1 cellular context compared by ENCODE assay signal in the genomic region with DNA sequence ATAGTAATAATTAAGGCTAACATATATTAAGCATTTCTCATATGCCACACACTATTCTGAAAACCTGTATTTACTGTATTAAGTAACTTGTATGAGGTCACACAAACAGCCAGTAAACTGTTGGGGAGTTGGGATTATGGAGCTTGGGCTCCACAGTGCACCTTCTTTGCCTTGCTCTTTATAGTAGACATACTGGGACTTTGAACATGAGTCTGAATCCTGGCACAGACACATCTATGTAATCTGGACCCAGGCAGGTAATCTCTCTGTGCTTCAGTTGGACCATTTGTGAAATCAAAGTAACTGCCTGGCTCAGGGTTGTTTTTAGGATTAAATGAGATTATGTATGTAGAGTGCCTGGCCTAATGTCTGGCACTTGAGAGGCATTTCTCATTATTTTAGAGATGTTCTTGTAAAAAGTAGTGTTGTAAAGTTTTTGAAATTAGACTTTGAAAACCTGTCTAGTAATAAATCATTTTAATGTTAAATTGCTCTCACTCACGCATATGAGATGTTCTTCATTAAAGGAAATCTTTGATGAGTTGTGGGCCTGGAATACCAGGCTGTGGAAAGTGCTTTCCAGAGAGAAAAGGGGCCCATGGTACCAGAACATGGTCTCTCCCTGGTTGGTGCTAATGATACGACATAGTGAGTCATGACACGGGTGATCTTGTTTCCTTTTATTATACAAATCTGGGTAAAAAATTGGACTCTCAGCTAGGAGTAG.
A peak's percentile ranks its signal among the peaks of the same experiment; 100 is the strongest.
TF ChIP-seq lines count a peak whose summit lies in the region.

No MANE protein-coding gene starts in this region.

TF ChIP-seq in HEK293, 187 proteins besides CTCF, POLR2A, EP300 and RAD21 (continued from another document and continues in another):
- TF ChIP-seq ZNF26 (tag by site-specific recombination; IDR thresholded peaks at IDR 0.05) (no peak), PRDM10 (tag by site-specific recombination; IDR thresholded peaks at IDR 0.05) (peak; percentile 80), PATZ1 (tag by site-specific recombination; IDR thresholded peaks at IDR 0.05) (no peak), ZNF571 (tag by site-specific recombination; IDR thresholded peaks at IDR 0.05) (no peak), REST (tag by site-specific recombination; IDR thresholded peaks at IDR 0.05) (no peak), ZNF394 (tag by site-specific recombination; IDR thresholded peaks at IDR 0.05; ENCODE audit: borderline replicate concordance) (no peak), ZNF585B (tag by site-specific recombination; IDR thresholded peaks at IDR 0.05) (no peak), ZNF473 (tag by site-specific recombination; IDR thresholded peaks at IDR 0.05) (no peak), ZNF133 (tag by site-specific recombination; IDR thresholded peaks at IDR 0.05) (no peak), ZEB2 (tag by site-specific recombination; IDR thresholded peaks at IDR 0.05) (no peak), HOXA7 (CRISPR knock-in tag; IDR thresholded peaks at IDR 0.05; ENCODE audit: borderline replicate concordance) (no peak), FEZF1 (tag by site-specific recombination; IDR thresholded peaks at IDR 0.05) (peak; percentile 27; the same call in 1 of the 2 replicates), ZBTB8A (tag by site-specific recombination; IDR thresholded peaks at IDR 0.05) (no peak), ZBTB10 (tag by site-specific recombination; IDR thresholded peaks at IDR 0.05) (no peak), GLIS2 (tag by site-specific recombination; IDR thresholded peaks at IDR 0.05) (no peak)
- TF ChIP-seq, protein P1, sequence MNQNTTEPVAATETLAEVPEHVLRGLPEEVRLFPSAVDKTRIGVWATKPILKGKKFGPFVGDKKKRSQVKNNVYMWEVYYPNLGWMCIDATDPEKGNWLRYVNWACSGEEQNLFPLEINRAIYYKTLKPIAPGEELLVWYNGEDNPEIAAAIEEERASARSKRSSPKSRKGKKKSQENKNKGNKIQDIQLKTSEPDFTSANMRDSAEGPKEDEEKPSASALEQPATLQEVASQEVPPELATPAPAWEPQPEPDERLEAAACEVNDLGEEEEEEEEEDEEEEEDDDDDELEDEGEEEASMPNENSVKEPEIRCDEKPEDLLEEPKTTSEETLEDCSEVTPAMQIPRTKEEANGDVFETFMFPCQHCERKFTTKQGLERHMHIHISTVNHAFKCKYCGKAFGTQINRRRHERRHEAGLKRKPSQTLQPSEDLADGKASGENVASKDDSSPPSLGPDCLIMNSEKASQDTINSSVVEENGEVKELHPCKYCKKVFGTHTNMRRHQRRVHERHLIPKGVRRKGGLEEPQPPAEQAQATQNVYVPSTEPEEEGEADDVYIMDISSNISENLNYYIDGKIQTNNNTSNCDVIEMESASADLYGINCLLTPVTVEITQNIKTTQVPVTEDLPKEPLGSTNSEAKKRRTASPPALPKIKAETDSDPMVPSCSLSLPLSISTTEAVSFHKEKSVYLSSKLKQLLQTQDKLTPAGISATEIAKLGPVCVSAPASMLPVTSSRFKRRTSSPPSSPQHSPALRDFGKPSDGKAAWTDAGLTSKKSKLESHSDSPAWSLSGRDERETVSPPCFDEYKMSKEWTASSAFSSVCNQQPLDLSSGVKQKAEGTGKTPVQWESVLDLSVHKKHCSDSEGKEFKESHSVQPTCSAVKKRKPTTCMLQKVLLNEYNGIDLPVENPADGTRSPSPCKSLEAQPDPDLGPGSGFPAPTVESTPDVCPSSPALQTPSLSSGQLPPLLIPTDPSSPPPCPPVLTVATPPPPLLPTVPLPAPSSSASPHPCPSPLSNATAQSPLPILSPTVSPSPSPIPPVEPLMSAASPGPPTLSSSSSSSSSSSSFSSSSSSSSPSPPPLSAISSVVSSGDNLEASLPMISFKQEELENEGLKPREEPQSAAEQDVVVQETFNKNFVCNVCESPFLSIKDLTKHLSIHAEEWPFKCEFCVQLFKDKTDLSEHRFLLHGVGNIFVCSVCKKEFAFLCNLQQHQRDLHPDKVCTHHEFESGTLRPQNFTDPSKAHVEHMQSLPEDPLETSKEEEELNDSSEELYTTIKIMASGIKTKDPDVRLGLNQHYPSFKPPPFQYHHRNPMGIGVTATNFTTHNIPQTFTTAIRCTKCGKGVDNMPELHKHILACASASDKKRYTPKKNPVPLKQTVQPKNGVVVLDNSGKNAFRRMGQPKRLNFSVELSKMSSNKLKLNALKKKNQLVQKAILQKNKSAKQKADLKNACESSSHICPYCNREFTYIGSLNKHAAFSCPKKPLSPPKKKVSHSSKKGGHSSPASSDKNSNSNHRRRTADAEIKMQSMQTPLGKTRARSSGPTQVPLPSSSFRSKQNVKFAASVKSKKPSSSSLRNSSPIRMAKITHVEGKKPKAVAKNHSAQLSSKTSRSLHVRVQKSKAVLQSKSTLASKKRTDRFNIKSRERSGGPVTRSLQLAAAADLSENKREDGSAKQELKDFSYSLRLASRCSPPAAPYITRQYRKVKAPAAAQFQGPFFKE (tag by site-specific recombination; IDR thresholded peaks at IDR 0.05; ENCODE audit: borderline replicate concordance), result no peak
- TF ChIP-seq, protein P2, sequence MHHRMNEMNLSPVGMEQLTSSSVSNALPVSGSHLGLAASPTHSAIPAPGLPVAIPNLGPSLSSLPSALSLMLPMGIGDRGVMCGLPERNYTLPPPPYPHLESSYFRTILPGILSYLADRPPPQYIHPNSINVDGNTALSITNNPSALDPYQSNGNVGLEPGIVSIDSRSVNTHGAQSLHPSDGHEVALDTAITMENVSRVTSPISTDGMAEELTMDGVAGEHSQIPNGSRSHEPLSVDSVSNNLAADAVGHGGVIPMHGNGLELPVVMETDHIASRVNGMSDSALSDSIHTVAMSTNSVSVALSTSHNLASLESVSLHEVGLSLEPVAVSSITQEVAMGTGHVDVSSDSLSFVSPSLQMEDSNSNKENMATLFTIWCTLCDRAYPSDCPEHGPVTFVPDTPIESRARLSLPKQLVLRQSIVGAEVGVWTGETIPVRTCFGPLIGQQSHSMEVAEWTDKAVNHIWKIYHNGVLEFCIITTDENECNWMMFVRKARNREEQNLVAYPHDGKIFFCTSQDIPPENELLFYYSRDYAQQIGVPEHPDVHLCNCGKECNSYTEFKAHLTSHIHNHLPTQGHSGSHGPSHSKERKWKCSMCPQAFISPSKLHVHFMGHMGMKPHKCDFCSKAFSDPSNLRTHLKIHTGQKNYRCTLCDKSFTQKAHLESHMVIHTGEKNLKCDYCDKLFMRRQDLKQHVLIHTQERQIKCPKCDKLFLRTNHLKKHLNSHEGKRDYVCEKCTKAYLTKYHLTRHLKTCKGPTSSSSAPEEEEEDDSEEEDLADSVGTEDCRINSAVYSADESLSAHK (tag by site-specific recombination; IDR thresholded peaks at IDR 0.05), result no peak
- TF ChIP-seq, protein P3, sequence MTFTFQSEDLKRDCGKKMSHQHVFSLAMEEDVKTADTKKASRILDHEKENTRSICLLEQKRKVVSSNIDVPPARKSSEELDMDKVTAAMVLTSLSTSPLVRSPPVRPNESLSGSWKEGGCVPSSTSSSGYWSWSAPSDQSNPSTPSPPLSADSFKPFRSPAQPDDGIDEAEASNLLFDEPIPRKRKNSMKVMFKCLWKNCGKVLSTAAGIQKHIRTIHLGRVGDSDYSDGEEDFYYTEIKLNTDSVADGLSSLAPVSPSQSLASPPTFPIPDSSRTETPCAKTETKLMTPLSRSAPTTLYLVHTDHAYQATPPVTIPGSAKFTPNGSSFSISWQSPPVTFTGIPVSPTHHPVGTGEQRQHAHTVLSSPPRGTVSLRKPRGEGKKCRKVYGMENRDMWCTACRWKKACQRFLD (tag by site-specific recombination; IDR thresholded peaks at IDR 0.05), result no peak
- TF ChIP-seq, protein P4, sequence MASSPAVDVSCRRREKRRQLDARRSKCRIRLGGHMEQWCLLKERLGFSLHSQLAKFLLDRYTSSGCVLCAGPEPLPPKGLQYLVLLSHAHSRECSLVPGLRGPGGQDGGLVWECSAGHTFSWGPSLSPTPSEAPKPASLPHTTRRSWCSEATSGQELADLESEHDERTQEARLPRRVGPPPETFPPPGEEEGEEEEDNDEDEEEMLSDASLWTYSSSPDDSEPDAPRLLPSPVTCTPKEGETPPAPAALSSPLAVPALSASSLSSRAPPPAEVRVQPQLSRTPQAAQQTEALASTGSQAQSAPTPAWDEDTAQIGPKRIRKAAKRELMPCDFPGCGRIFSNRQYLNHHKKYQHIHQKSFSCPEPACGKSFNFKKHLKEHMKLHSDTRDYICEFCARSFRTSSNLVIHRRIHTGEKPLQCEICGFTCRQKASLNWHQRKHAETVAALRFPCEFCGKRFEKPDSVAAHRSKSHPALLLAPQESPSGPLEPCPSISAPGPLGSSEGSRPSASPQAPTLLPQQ (tag by site-specific recombination; IDR thresholded peaks at IDR 0.05), result no peak
